In genomic region chr3:136949708-136950107, GRCh38 we compare ENCODE assay signal across 16 cellular contexts. TPM values are rescaled to one million over a fixed set of nuclear protein-coding genes. Genes with fewer than 3 reads are reported as not detected.
DNase-seq lines count a peak whose midpoint lies in the region; ATAC-seq and TF ChIP-seq lines count a peak whose summit lies in the region.
"Had no signal": no experiment of that assay in that cellular context is flagged by ENCODE, and none has a peak within 500 bp of the region (broad histone marks: within the 10 kb centered on the region; RNA-seq: fewer than 3 reads in every experiment).

No MANE protein-coding gene starts in this region.

- H4K20me1 ChIP-seq in HCT116 (ENCODE audit: insufficient read depth) (no peaks in the 10 kb centered on the region), hepatocyte (ENCODE audit: insufficient read depth, poor library complexity, severe bottlenecking) (no peaks in the 10 kb centered on the region)

- 0 out of 2 replicates have a peak, but pooled peaks cover 3% of the 10 kb centered on the region for H3K79me2 ChIP-seq in HCT116 (ENCODE audit: insufficient read depth, low read length)
- no peaks in the 10 kb centered on the region for H3K79me2 ChIP-seq in hepatocyte

- TF ChIP-seq RAD21 in HCT116 (IDR thresholded peaks at IDR 0.05; ENCODE audit: low read depth), result peak; percentile 51; the same call in 1 of the 2 replicates

- H3K4me1 ChIP-seq in HCT116 (ENCODE audit: control insufficient read depth in 1 of 2, insufficient read depth in 2 of 2, low read length in 2 of 2) (peaks cover 2 to 15% of the 10 kb centered on the region in 2 experiments; a peak in 3 of 4 replicates), adipocyte (ENCODE audit: control insufficient read depth, insufficient read depth, low read length) (peaks cover 15% of the 10 kb centered on the region), hepatocyte (ENCODE audit: insufficient read depth) (peaks cover 6% of the 10 kb centered on the region), thyroid gland (no peaks in the 10 kb centered on the region)

- WGBS in hepatocyte (ENCODE audit: low lambda C conversion rate, missing lambda C conversion rate), result 98% methylated on average over 2 of the region's 2 CpGs
- 95 to 96% methylated on average over 2 of the region's 2 CpGs for WGBS in thyroid gland, 2 donors

- intact Hi-C loops in HCT116 (cut with micrococcal nuclease), result loop anchor here (2.0 kb wide), 1 partner anchor 65 kb away; no protein-coding TSS in a partner anchor
- intact Hi-C loops in thyroid gland (cut with DNase I), result no loop called here

- H3K27ac ChIP-seq in HCT116 (ENCODE audit: low read depth, low read length) (no peak overlapping the region), hepatocyte (no peak overlapping the region), thyroid gland (no peak overlapping the region)
- H3K27ac ChIP-seq: colonic mucosa, ovary, SJSA1 had no signal

- H3K36me3 ChIP-seq in HCT116 (ENCODE audit: control insufficient read depth in 1 of 2, insufficient read depth in 2 of 2, low read length in 2 of 2) (peaks cover 0 to 6% of the 10 kb centered on the region in 2 experiments; a peak in 1 of 4 replicates), adipocyte (ENCODE audit: control insufficient read depth, insufficient read depth, low read length, severe bottlenecking) (peaks cover 31% of the 10 kb centered on the region), hepatocyte (replicated peaks; ENCODE audit: insufficient read depth, low read depth) (no peaks in the 10 kb centered on the region), thyroid gland (peaks cover 0 to 7% of the 10 kb centered on the region in 2 donors)
- H3K36me3 ChIP-seq: colonic mucosa, ovary had no signal

- H3K9me2 ChIP-seq in HCT116 (ENCODE audit: insufficient read depth) (no peaks in the 10 kb centered on the region), hepatocyte (replicated peaks; ENCODE audit: insufficient read depth) (no peaks in the 10 kb centered on the region)

- H2AFZ ChIP-seq in HCT116 (ENCODE audit: low read depth, low read length, poor library complexity, severe bottlenecking), result no peak overlapping the region
- no peak overlapping the region for H2AFZ ChIP-seq in hepatocyte

- TF ChIP-seq CTCF in AG09319 (IDR thresholded peaks at IDR 0.05; ENCODE audit: low read depth, low read length) (peak; percentile 17; the same call in 1 of the 2 replicates), HCT116 (IDR thresholded peaks at IDR 0.05 in 2 of 3, conservative IDR thresholded peaks at IDR 0.05 in 1 of 3; ENCODE audit: borderline replicate concordance in 1 of 3, insufficient read depth in 1 of 3, low read depth in 2 of 3, low read length in 2 of 3) (peak in 2 of 3 experiments; percentile 23 to 30; a peak in 2 of 6 replicates), hepatocyte (IDR thresholded peaks at IDR 0.05; ENCODE audit: poor library complexity) (peak; percentile 7), thyroid gland (IDR thresholded peaks at IDR 0.05) (peak in 1 of 6 experiments; percentile 15)

- H3K4me3 ChIP-seq in HCT116 (replicated peaks in 1 of 2; ENCODE audit: low read depth in 1 of 2, low read length in 2 of 2) (no peak overlapping the region), adipocyte (ENCODE audit: low read length) (no peak overlapping the region), hepatocyte (no peak overlapping the region), thyroid gland (replicated peaks in 1 of 3) (no peak overlapping the region)
- H3K4me3 ChIP-seq: colonic mucosa, lung, ovary, SJSA1 had no signal

- H3K9me3 ChIP-seq in HCT116 (ENCODE audit: control insufficient read depth in 1 of 2, insufficient read depth in 1 of 2, low read depth in 1 of 2, low read length in 2 of 2) (no peaks in the 10 kb centered on the region), adipocyte (ENCODE audit: control insufficient read depth, low read length) (no peaks in the 10 kb centered on the region), hepatocyte (ENCODE audit: low read depth) (no peaks in the 10 kb centered on the region), thyroid gland (no peaks in the 10 kb centered on the region)
- H3K9me3 ChIP-seq: colonic mucosa, ovary, SJSA1 had no signal

- RAD21 ChIA-PET in HCT116 (lab: Charles Lee; ENCODE audit: low non-redundant PET in 1 of 2, low total read pairs in 2 of 2, uncharacterized antibody in 2 of 2, unreplicated experiment in 2 of 2), result interaction anchor here in 1 of 2 experiments (1.9 kb wide), 1 partner anchor 64 kb away, joined by 5 read pairs; no protein-coding TSS in a partner anchor

- POLR2A ChIA-PET in HCT116 (lab: Charles Lee), result no interaction called here

- BruUV-seq in HCT116 (replicated peaks; lab: Mats Ljungman, UMichigan), result no TSS peak

- H3K27me3 ChIP-seq in HCT116 (ENCODE audit: insufficient read depth, low read length) (no peaks in the 10 kb centered on the region), adipocyte (replicated peaks; ENCODE audit: control insufficient read depth, insufficient read depth, low read length) (no peaks in the 10 kb centered on the region), hepatocyte (no peaks in the 10 kb centered on the region), thyroid gland (no peaks in the 10 kb centered on the region)
- H3K27me3 ChIP-seq: colonic mucosa, ovary, SJSA1 had no signal

- DNase-seq in AG09319 (ENCODE audit: extremely low read depth, low read depth), result no peak
- DNase-seq in HCT116 (ENCODE audit: low read depth, low spot score), result no peak
- DNase-seq in adipocyte (ENCODE audit: low read depth), result peak; percentile 53
- no peak for DNase-seq in hepatocyte (ENCODE audit: low spot score)
- DNase-seq in NCI-H345 treated with DMSO at 0.1 percent for 48 hours (lab: John Stamatoyannopoulos, UW; ENCODE audit: unreplicated experiment), result no peak
- DNase-seq in activated CD4-positive, CD25-positive, alpha-beta regulatory T cell (lab: John Stamatoyannopoulos, UW), result no peak
- no peak for DNase-seq in thyroid gland
- no peak for DNase-seq in kidney tubule cell (ENCODE audit: low spot score)
- DNase-seq: activated naive CD8-positive, alpha-beta T cell treated with anti-CD3 and anti-CD28 coated beads for 36 hours; CD4-positive, CD25-positive, alpha-beta regulatory T cell; colonic mucosa; head of caudate nucleus; ovary had no signal

- ATAC-seq in HCT116, result no peak
- ATAC-seq: stimulated activated memory B cell treated with anti-CD40 and anti-IgM and Interleukin-4, amounts not matched to agents 10 μg/mL and 1 μg/mL and 100 μg/mL, for 72 hours had no signal

- H3K9ac ChIP-seq in HCT116 (ENCODE audit: low read length) (no peak overlapping the region), adipocyte (ENCODE audit: low read length) (no peak overlapping the region)

- CTCF ChIA-PET in HCT116 (lab: Charles Lee), result interaction anchor here (0.8 kb wide), 1 partner anchor 64 kb away, joined by 3 read pairs; no protein-coding TSS in a partner anchor

- H3K4me2 ChIP-seq in HCT116 (ENCODE audit: low read length) (no peak overlapping the region), hepatocyte (no peak overlapping the region)

- no peak for TF ChIP-seq POLR2A in HCT116 (IDR thresholded peaks at IDR 0.05; ENCODE audit: borderline replicate concordance, extremely low read depth, insufficient read depth, insufficient read length)
- TF ChIP-seq POLR2A in thyroid gland (IDR thresholded peaks at IDR 0.05), result no peak

TF ChIP-seq in HCT116, 20 proteins besides CTCF, POLR2A, EP300 and RAD21:
- TF ChIP-seq YY1 (IDR thresholded peaks at IDR 0.05; ENCODE audit: extremely low read depth, insufficient replicate concordance, low read depth, low read length), result no peak
- TF ChIP-seq, protein P1, sequence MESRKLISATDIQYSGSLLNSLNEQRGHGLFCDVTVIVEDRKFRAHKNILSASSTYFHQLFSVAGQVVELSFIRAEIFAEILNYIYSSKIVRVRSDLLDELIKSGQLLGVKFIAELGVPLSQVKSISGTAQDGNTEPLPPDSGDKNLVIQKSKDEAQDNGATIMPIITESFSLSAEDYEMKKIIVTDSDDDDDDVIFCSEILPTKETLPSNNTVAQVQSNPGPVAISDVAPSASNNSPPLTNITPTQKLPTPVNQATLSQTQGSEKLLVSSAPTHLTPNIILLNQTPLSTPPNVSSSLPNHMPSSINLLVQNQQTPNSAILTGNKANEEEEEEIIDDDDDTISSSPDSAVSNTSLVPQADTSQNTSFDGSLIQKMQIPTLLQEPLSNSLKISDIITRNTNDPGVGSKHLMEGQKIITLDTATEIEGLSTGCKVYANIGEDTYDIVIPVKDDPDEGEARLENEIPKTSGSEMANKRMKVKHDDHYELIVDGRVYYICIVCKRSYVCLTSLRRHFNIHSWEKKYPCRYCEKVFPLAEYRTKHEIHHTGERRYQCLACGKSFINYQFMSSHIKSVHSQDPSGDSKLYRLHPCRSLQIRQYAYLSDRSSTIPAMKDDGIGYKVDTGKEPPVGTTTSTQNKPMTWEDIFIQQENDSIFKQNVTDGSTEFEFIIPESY (IDR thresholded peaks at IDR 0.05; ENCODE audit: extremely low read depth, insufficient replicate concordance, low read length), result no peak
- TF ChIP-seq FOSL1 (IDR thresholded peaks at IDR 0.05; ENCODE audit: low read depth), result no peak
- no peak for TF ChIP-seq JUND (IDR thresholded peaks at IDR 0.05)
- no peak for TF ChIP-seq MAX (IDR thresholded peaks at IDR 0.05)
- no peak for TF ChIP-seq ZNF274 (IDR thresholded peaks at IDR 0.05; ENCODE audit: low read depth, low read length)
- no peak for TF ChIP-seq SIN3A (IDR thresholded peaks at IDR 0.05; ENCODE audit: low read depth)
- no peak for TF ChIP-seq EGR1 (IDR thresholded peaks at IDR 0.05; ENCODE audit: low read depth)
TF ChIP-seq in HCT116: peak in this region for 0.

RNA-seq across cellular contexts. Expression of gene IL20RB, which starts 8.1 kb away (rescaled TPM):
- total RNA-seq in HCT116 (2021; ENCODE audit: unreplicated experiment) (6.1 TPM), hepatocyte (0.48 and 0.50 TPM in 2 replicates), thyroid gland (1 to 10 TPM in 2 of 4 donors, under 1 TPM in 1, not detected in 1; 0.33 to 1.6 (median 1.6) TPM)
- polyA plus RNA-seq in HCT116 (2012), result 14.6 and 15.6 TPM in 2 replicates
- 0.59 TPM in 1 of 2 replicates, not detected in the other for polyA plus RNA-seq in hepatocyte
